Comparison of ENCODE assay signal across 1 cellular context in genomic region chr10:49177391-49178355, GRCh38.
TF ChIP-seq lines count a peak whose summit lies in the region.

No MANE protein-coding gene starts in this region.

TF ChIP-seq in GM12878, 131 proteins besides CTCF, POLR2A, EP300 and RAD21 (continued from another document and continues in another):
- no peak for TF ChIP-seq CUX1 (IDR thresholded peaks at IDR 0.05; ENCODE audit: insufficient replicate concordance, low read depth, low read length)
- peak; percentile 86; the same call in 1 of the 2 replicates for TF ChIP-seq BCL11A (IDR thresholded peaks at IDR 0.05; ENCODE audit: low read depth, low read length)
- no peak for TF ChIP-seq HDAC2 (IDR thresholded peaks at IDR 0.05)
- peak; percentile 81 to 85 for TF ChIP-seq IKZF2 (IDR thresholded peaks at IDR 0.05)
- TF ChIP-seq IKZF1 (conservative IDR thresholded peaks at IDR 0.05): peak; percentile 80
- 0 out of 2 replicates have a peak, but pooled peaks have one; percentile 52 for TF ChIP-seq MLLT1 (IDR thresholded peaks at IDR 0.05)
- TF ChIP-seq ZNF384 (IDR thresholded peaks at IDR 0.05; ENCODE audit: borderline replicate concordance, low read depth, low read length): no peak; the same call in 1 of the 2 replicates
- peak; percentile 69 for TF ChIP-seq SP1 (IDR thresholded peaks at IDR 0.05; ENCODE audit: low read depth, low read length)
- TF ChIP-seq MYB (IDR thresholded peaks at IDR 0.05; ENCODE audit: borderline replicate concordance, low read depth, low read length): no peak
- TF ChIP-seq BHLHE40 (IDR thresholded peaks at IDR 0.05; ENCODE audit: borderline replicate concordance in 1 of 2, low read depth in 2 of 2, low read length in 1 of 2): peak; percentile 71 to 73; a peak in 3 of 4 replicates
- no peak for TF ChIP-seq ZSCAN29 (IDR thresholded peaks at IDR 0.05)
- TF ChIP-seq MTA2 (IDR thresholded peaks at IDR 0.05; ENCODE audit: low read depth): peak; percentile 65
- TF ChIP-seq ZNF592 (IDR thresholded peaks at IDR 0.05): 0 out of 2 replicates have a peak, but pooled peaks have one; percentile 72
- peak; percentile 10; the same call in 1 of the 2 replicates for TF ChIP-seq USF2 (IDR thresholded peaks at IDR 0.05; ENCODE audit: borderline replicate concordance, low read depth, low read length)
- TF ChIP-seq CBX5 (IDR thresholded peaks at IDR 0.05; ENCODE audit: low read depth): 0 out of 2 replicates have a peak, but pooled peaks have one; percentile 26
- TF ChIP-seq KDM1A (IDR thresholded peaks at IDR 0.05; ENCODE audit: borderline replicate concordance): no peak
- TF ChIP-seq POU2F2 (IDR thresholded peaks at IDR 0.05; ENCODE audit: borderline replicate concordance, low read depth, low read length): peak; percentile 85; the same call in 2 of the 3 replicates
- TF ChIP-seq ZBED1 (IDR thresholded peaks at IDR 0.05; ENCODE audit: borderline replicate concordance): peak; percentile 84; the same call in 1 of the 2 replicates
- TF ChIP-seq E2F8 (IDR thresholded peaks at IDR 0.05; ENCODE audit: low read depth, partially characterized antibody): no peak
- no peak; the same call in 1 of the 2 replicates for TF ChIP-seq MAX (IDR thresholded peaks at IDR 0.05; ENCODE audit: low read depth, low read length)
- TF ChIP-seq USF1 (IDR thresholded peaks at IDR 0.05; ENCODE audit: borderline replicate concordance, extremely low read length, insufficient read depth, low read depth, low read length): no peak
- no peak for TF ChIP-seq SIX5 (IDR thresholded peaks at IDR 0.05; ENCODE audit: low read depth, low read length, severe bottlenecking)
- TF ChIP-seq KLF5 (IDR thresholded peaks at IDR 0.05; ENCODE audit: partially characterized antibody): no peak
- TF ChIP-seq BMI1 (IDR thresholded peaks at IDR 0.05; ENCODE audit: borderline replicate concordance): no peak
- no peak for TF ChIP-seq EGR1 (IDR thresholded peaks at IDR 0.05; ENCODE audit: borderline replicate concordance in 1 of 2, low read depth in 2 of 2, low read length in 2 of 2)
- TF ChIP-seq ZNF24 (IDR thresholded peaks at IDR 0.05): 0 out of 2 replicates have a peak, but pooled peaks have one; percentile 29
- 0 out of 2 replicates have a peak, but pooled peaks have one; percentile 51 for TF ChIP-seq MEF2A (IDR thresholded peaks at IDR 0.05; ENCODE audit: insufficient read depth, low read depth, low read length)
- TF ChIP-seq REST (IDR thresholded peaks at IDR 0.05; ENCODE audit: low read depth, low read length): 0 out of 2 replicates have a peak, but pooled peaks have one; percentile 11
- peak; percentile 94 for TF ChIP-seq JUNB (IDR thresholded peaks at IDR 0.05)
- TF ChIP-seq BCLAF1 (IDR thresholded peaks at IDR 0.05): no peak
- no peak for TF ChIP-seq FOXK2 (IDR thresholded peaks at IDR 0.05)
- peak; percentile 84 for TF ChIP-seq DPF2 (IDR thresholded peaks at IDR 0.05)
